ENCODE assay signal across 18 cellular contexts in the genomic region with DNA sequence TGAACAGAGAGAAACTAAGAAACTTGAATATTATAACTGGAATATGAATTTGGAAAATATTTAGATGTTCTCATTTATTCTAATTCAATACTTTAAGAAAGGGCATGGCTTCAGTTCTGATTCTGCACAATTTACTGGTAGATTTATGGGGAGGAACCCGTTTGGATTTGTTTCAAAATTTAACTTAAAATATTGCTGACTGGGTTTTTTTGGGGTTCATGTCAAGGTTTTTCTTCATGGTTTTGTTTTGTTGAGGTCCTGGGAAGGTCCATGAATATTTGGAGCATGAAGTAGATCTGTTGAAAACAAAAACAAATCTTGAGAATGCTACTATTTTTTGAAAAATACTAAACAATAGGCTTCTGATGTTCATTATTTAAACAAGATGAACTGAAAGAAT.
DNase-seq lines count a peak whose midpoint lies in the region; ATAC-seq, FAIRE-seq and TF ChIP-seq lines count a peak whose summit lies in the region.
"Had no signal": no experiment of that assay in that cellular context is flagged by ENCODE, and none has a peak within 500 bp of the region (broad histone marks: within the 10 kb centered on the region; RNA-seq: fewer than 3 reads in every experiment).

No MANE protein-coding gene starts in this region.

- WGBS in A549 (ENCODE audit: missing lambda C conversion rate), result 5% methylated on average over 1 of the region's 1 CpG
- 17% methylated on average over 1 of the region's 1 CpG for WGBS in K562 (ENCODE audit: insufficient coverage, low coverage, missing lambda C conversion rate)

- TF ChIP-seq CTCF in A549 (IDR thresholded peaks at IDR 0.05) (no peak), K562 (IDR thresholded peaks at IDR 0.05 in 2 of 3, conservative IDR thresholded peaks at IDR 0.05 in 1 of 3; ENCODE audit: insufficient read depth in 2 of 3, low read depth in 1 of 3, low read length in 3 of 3) (no peak), fibroblast of villous mesenchyme (IDR thresholded peaks at IDR 0.05; ENCODE audit: insufficient read depth, low read depth, low read length) (no peak)

- TF ChIP-seq POLR2A in A549 (IDR thresholded peaks at IDR 0.05; ENCODE audit: low read length), result no peak
- no peak for TF ChIP-seq POLR2A in K562 (conservative IDR thresholded peaks at IDR 0.05)

- H3K9me1 ChIP-seq in K562 (ENCODE audit: control insufficient read depth, insufficient read depth, low read length), result no peaks in the 10 kb centered on the region

- FAIRE-seq in A549 (lab: Jason Lieb, UNC) (no peak), K562 (lab: Jason Lieb, UNC) (no peak)
- FAIRE-seq: G401.6 had no signal

- ATAC-seq in A549, result no peak
- ATAC-seq in K562, result no peak
- ATAC-seq: CD8-positive, alpha-beta T cell had no signal

- TF ChIP-seq EP300 in A549 (IDR thresholded peaks at IDR 0.05) (no peak), K562 (IDR thresholded peaks at IDR 0.05; ENCODE audit: low read length) (no peak)

- no peaks in the 10 kb centered on the region for H3K27me3 ChIP-seq in K562 (ENCODE audit: control insufficient read depth in 2 of 2, insufficient read depth in 2 of 2, low read length in 2 of 2)
- H3K27me3 ChIP-seq: BLaER1 had no signal

- H3K9ac ChIP-seq in K562 (ENCODE audit: insufficient read depth in 1 of 2, low read depth in 2 of 2, low read length in 2 of 2), result no peak overlapping the region
- H3K9ac ChIP-seq: BLaER1 had no signal

- H3K9me3 ChIP-seq in A549 (no peaks in the 10 kb centered on the region), K562 (replicated peaks; ENCODE audit: control insufficient read depth, insufficient read depth, low read depth, low read length) (no peaks in the 10 kb centered on the region)
- H3K9me3 ChIP-seq: BLaER1, Caco-2 had no signal

- intact Hi-C loops in K562 (cut with micrococcal nuclease), result no loop called here

- no peak overlapping the region for H2AFZ ChIP-seq in K562 (ENCODE audit: low read depth, low read length)

- TF ChIP-seq RAD21 in A549 (conservative IDR thresholded peaks at IDR 0.05 in 1 of 2, IDR thresholded peaks at IDR 0.05 in 1 of 2), result no peak
- no peak for TF ChIP-seq RAD21 in K562 (CRISPR knock-in tag; conservative IDR thresholded peaks at IDR 0.05 in 1 of 2, IDR thresholded peaks at IDR 0.05 in 1 of 2)

- no peaks in the 10 kb centered on the region for H4K20me1 ChIP-seq in K562 (replicated peaks; ENCODE audit: control insufficient read depth, insufficient read depth, low read length)
- H4K20me1 ChIP-seq: BLaER1 had no signal

- H3K4me2 ChIP-seq in A549 (no peak overlapping the region), K562 (ENCODE audit: insufficient read depth, low read length) (no peak overlapping the region)
- H3K4me2 ChIP-seq: BLaER1 had no signal

- POLR2A ChIA-PET in A549 (lab: Yijun Ruan, JAX) (no interaction called here), K562 (lab: Yijun Ruan, JAX) (interaction anchor here (1.2 kb wide), 1 partner anchor 11 kb away, joined by 3 read pairs; no protein-coding TSS in a partner anchor)

- DNase-seq in A549 (ENCODE audit: low read depth in 1 of 2, low spot score in 1 of 2) (no peak), K562 (ENCODE audit: extremely low read depth in 1 of 4, low spot score in 3 of 4) (no peak), fibroblast of villous mesenchyme (ENCODE audit: low read depth) (peak; percentile 30), NCI-H187 treated with DMSO at 0.1 percent for 48 hours (lab: John Stamatoyannopoulos, UW) (no peak), HuH-7 (ENCODE audit: low spot score) (no peak)
- no peak for DNase-seq in stimulated activated naive CD4-positive, alpha-beta T cell treated with Interleukin-2 at 50 U/mL for 16 hours (lab: John Stamatoyannopoulos, UW)
- DNase-seq: 8988T; Caco-2; CD4-positive, CD25-positive, alpha-beta regulatory T cell; CD8-positive, alpha-beta T cell; DMS153; DND-41; GOT3; H7; HCEC 1CT had no signal

- in situ Hi-C loops in K562 (cut with MboI), result no loop called here

- no peaks in the 10 kb centered on the region for H3K36me3 ChIP-seq in K562 (ENCODE audit: control insufficient read depth, insufficient read depth, low read length)
- H3K36me3 ChIP-seq: BLaER1 had no signal

- no peak overlapping the region for H3K4me3 ChIP-seq in A549
- no peak overlapping the region for H3K4me3 ChIP-seq in K562
- H3K4me3 ChIP-seq in fibroblast of villous mesenchyme (ENCODE audit: low read depth, low read length), result no peak overlapping the region
- H3K4me3 ChIP-seq: BLaER1 had no signal

- CTCF ChIA-PET in A549 (lab: Yijun Ruan, JAX) (interaction anchor here (0.6 kb wide), 1 partner anchor 271 kb away, joined by 3 read pairs; no protein-coding TSS in a partner anchor), K562 (lab: Yijun Ruan, JAX; ENCODE audit: low intra/inter-chr PET ratio) (no interaction called here)

- peaks cover 14% of the 10 kb centered on the region for H3K4me1 ChIP-seq in A549
- H3K4me1 ChIP-seq in K562 (replicated peaks in 1 of 2; ENCODE audit: control insufficient read depth in 2 of 2, insufficient read depth in 2 of 2, low read length in 2 of 2), result peaks cover 30 to 74% of the 10 kb centered on the region in 2 experiments

- H3K79me2 ChIP-seq in K562 (ENCODE audit: control insufficient read depth, insufficient read depth, low read length), result no peaks in the 10 kb centered on the region

- no TSS peak for BruUV-seq in K562 (replicated peaks; lab: Mats Ljungman, UMichigan)

- H3K27ac ChIP-seq in A549, result no peak overlapping the region
- H3K27ac ChIP-seq in K562 (ENCODE audit: extremely low read depth, low read depth, low read length), result no peak overlapping the region
- H3K27ac ChIP-seq: BLaER1, C4-2B had no signal

TF ChIP-seq in A549, 52 proteins besides CTCF, POLR2A, EP300 and RAD21:
- TF ChIP-seq FOSL2 (IDR thresholded peaks at IDR 0.05) (no peak), FOSL2 (CRISPR knock-in tag; IDR thresholded peaks at IDR 0.05) (no peak), MAFK (IDR thresholded peaks at IDR 0.05; ENCODE audit: partially characterized antibody) (peak; percentile 91), HOXB13 (CRISPR knock-in tag; IDR thresholded peaks at IDR 0.05; ENCODE audit: low read depth) (no peak), CBX8 (IDR thresholded peaks at IDR 0.05) (no peak)
TF ChIP-seq in A549: peak in this region for 1.

TF ChIP-seq in K562, 482 proteins besides CTCF, POLR2A, EP300 and RAD21:
- TF ChIP-seq PTRF (tag; IDR thresholded peaks at IDR 0.05) (no peak), MAFF (IDR thresholded peaks at IDR 0.05; ENCODE audit: low read length) (peak; percentile 93), MAFG (tag; conservative IDR thresholded peaks at IDR 0.05) (peak; percentile 86), C11orf30 (IDR thresholded peaks at IDR 0.05; ENCODE audit: low read depth) (peak; percentile 92), ZNF79 (CRISPR knock-in tag; IDR thresholded peaks at IDR 0.05; ENCODE audit: low read depth) (no peak), CBX1 (IDR thresholded peaks at IDR 0.05; ENCODE audit: low read depth) (no peak), ZNF316 (IDR thresholded peaks at IDR 0.05) (peak; percentile 96), PHF20 (IDR thresholded peaks at IDR 0.05; ENCODE audit: partially characterized antibody) (no peak), MAFK (IDR thresholded peaks at IDR 0.05; ENCODE audit: low read length) (peak; percentile 90), CBX5 (IDR thresholded peaks at IDR 0.05; ENCODE audit: borderline replicate concordance, low read depth) (no peak)
- TF ChIP-seq, protein P1, sequence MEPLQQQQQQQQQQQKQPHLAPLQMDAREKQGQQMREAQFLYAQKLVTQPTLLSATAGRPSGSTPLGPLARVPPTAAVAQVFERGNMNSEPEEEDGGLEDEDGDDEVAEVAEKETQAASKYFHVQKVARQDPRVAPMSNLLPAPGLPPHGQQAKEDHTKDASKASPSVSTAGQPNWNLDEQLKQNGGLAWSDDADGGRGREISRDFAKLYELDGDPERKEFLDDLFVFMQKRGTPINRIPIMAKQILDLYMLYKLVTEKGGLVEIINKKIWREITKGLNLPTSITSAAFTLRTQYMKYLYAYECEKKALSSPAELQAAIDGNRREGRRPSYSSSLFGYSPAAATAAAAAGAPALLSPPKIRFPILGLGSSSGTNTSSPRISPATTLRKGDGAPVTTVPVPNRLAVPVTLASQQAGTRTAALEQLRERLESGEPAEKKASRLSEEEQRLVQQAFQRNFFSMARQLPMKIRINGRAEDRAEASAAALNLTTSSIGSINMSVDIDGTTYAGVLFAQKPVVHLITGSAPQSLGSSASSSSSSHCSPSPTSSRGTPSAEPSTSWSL (CRISPR knock-in tag; IDR thresholded peaks at IDR 0.05; ENCODE audit: borderline replicate concordance), result no peak
- TF ChIP-seq, protein P2, sequence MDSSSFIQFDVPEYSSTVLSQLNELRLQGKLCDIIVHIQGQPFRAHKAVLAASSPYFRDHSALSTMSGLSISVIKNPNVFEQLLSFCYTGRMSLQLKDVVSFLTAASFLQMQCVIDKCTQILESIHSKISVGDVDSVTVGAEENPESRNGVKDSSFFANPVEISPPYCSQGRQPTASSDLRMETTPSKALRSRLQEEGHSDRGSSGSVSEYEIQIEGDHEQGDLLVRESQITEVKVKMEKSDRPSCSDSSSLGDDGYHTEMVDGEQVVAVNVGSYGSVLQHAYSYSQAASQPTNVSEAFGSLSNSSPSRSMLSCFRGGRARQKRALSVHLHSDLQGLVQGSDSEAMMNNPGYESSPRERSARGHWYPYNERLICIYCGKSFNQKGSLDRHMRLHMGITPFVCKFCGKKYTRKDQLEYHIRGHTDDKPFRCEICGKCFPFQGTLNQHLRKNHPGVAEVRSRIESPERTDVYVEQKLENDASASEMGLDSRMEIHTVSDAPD (CRISPR knock-in tag; IDR thresholded peaks at IDR 0.05), result no peak
- TF ChIP-seq, protein P3, sequence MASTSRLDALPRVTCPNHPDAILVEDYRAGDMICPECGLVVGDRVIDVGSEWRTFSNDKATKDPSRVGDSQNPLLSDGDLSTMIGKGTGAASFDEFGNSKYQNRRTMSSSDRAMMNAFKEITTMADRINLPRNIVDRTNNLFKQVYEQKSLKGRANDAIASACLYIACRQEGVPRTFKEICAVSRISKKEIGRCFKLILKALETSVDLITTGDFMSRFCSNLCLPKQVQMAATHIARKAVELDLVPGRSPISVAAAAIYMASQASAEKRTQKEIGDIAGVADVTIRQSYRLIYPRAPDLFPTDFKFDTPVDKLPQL (IDR thresholded peaks at IDR 0.05; ENCODE audit: extremely low read depth, insufficient read length), result no peak
- TF ChIP-seq, protein P4, sequence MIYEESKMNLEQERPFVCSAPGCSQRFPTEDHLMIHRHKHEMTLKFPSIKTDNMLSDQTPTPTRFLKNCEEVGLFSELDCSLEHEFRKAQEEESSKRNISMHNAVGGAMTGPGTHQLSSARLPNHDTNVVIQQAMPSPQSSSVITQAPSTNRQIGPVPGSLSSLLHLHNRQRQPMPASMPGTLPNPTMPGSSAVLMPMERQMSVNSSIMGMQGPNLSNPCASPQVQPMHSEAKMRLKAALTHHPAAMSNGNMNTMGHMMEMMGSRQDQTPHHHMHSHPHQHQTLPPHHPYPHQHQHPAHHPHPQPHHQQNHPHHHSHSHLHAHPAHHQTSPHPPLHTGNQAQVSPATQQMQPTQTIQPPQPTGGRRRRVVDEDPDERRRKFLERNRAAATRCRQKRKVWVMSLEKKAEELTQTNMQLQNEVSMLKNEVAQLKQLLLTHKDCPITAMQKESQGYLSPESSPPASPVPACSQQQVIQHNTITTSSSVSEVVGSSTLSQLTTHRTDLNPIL (CRISPR knock-in tag; IDR thresholded peaks at IDR 0.05), result no peak
TF ChIP-seq in K562: peak in this region for 5.
